18 cellular contexts compared by ENCODE assay signal in genomic region chr10:77680811-77681210, GRCh38. TPM values are rescaled to one million over a fixed set of nuclear protein-coding genes. Genes with fewer than 3 reads are reported as not detected.
"Had no signal": no experiment of that assay in that cellular context is flagged by ENCODE, and none has a peak within 500 bp of the region (broad histone marks: within the 10 kb centered on the region; RNA-seq: fewer than 3 reads in every experiment).

No MANE protein-coding gene starts in this region.

- H3K27me3 ChIP-seq: ovary had no signal

- H3K27ac ChIP-seq: coronary artery, heart left ventricle, neutrophil, ovary had no signal

- H3K36me3 ChIP-seq: heart left ventricle, neutrophil, ovary had no signal

- H3K4me3 ChIP-seq: coronary artery, heart left ventricle, ovary, smooth muscle cell had no signal

- FAIRE-seq: endometrium, frontal cortex, islet of Langerhans, urothelium cell line had no signal

- H3K4me1 ChIP-seq: heart left ventricle had no signal

- H3K9me3 ChIP-seq: heart left ventricle, neutrophil, ovary had no signal

- DNase-seq: effector CD8-positive, alpha-beta T cell; heart left ventricle; hypothalamus; kidney glomerular epithelial cell; mammary epithelial cell; naive thymus-derived CD8-positive, alpha-beta T cell; ovary; right cardiac atrium; stimulated activated CD4-positive, alpha-beta T cell treated with anti-CD3 and anti-CD28 coated beads, Interleukin-2, amount 100 ng/mL, for 48 hours; stimulated activated naive CD4-positive, alpha-beta T cell treated with Interleukin-2 at 50 U/mL for 16 hours; trophoblast cell had no signal

RNA-seq across cellular contexts. Expression of gene KCNMA1, which starts 43.2 kb away (rescaled TPM):
- polyA plus RNA-seq: naive thymus-derived CD8-positive, alpha-beta T cell had no signal
